ENCODE assay signal across 1 cellular context in the genomic region with DNA sequence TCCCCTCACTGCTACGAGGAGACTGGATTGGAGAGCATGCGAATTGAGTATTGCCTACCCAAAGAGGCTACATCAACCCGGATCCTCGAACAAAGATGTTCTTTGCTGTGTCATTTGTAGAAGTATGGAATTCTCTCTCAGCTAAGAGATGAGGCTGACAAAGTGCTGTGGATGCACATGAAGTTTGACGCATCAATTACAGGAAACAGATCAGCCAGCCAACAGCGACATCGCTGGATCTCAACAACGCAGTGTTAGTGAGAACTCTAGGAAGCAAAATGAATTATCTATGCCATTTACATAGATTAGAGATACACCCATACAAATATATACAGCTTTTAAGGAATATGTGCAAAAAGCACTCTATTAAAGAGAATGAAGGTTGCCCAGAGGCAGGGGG.
TF ChIP-seq lines count a peak whose summit lies in the region.

No MANE protein-coding gene starts in this region.

TF ChIP-seq in H1, 55 proteins besides CTCF, POLR2A, EP300 and RAD21 (continued from another document):
- TF ChIP-seq, protein P1, sequence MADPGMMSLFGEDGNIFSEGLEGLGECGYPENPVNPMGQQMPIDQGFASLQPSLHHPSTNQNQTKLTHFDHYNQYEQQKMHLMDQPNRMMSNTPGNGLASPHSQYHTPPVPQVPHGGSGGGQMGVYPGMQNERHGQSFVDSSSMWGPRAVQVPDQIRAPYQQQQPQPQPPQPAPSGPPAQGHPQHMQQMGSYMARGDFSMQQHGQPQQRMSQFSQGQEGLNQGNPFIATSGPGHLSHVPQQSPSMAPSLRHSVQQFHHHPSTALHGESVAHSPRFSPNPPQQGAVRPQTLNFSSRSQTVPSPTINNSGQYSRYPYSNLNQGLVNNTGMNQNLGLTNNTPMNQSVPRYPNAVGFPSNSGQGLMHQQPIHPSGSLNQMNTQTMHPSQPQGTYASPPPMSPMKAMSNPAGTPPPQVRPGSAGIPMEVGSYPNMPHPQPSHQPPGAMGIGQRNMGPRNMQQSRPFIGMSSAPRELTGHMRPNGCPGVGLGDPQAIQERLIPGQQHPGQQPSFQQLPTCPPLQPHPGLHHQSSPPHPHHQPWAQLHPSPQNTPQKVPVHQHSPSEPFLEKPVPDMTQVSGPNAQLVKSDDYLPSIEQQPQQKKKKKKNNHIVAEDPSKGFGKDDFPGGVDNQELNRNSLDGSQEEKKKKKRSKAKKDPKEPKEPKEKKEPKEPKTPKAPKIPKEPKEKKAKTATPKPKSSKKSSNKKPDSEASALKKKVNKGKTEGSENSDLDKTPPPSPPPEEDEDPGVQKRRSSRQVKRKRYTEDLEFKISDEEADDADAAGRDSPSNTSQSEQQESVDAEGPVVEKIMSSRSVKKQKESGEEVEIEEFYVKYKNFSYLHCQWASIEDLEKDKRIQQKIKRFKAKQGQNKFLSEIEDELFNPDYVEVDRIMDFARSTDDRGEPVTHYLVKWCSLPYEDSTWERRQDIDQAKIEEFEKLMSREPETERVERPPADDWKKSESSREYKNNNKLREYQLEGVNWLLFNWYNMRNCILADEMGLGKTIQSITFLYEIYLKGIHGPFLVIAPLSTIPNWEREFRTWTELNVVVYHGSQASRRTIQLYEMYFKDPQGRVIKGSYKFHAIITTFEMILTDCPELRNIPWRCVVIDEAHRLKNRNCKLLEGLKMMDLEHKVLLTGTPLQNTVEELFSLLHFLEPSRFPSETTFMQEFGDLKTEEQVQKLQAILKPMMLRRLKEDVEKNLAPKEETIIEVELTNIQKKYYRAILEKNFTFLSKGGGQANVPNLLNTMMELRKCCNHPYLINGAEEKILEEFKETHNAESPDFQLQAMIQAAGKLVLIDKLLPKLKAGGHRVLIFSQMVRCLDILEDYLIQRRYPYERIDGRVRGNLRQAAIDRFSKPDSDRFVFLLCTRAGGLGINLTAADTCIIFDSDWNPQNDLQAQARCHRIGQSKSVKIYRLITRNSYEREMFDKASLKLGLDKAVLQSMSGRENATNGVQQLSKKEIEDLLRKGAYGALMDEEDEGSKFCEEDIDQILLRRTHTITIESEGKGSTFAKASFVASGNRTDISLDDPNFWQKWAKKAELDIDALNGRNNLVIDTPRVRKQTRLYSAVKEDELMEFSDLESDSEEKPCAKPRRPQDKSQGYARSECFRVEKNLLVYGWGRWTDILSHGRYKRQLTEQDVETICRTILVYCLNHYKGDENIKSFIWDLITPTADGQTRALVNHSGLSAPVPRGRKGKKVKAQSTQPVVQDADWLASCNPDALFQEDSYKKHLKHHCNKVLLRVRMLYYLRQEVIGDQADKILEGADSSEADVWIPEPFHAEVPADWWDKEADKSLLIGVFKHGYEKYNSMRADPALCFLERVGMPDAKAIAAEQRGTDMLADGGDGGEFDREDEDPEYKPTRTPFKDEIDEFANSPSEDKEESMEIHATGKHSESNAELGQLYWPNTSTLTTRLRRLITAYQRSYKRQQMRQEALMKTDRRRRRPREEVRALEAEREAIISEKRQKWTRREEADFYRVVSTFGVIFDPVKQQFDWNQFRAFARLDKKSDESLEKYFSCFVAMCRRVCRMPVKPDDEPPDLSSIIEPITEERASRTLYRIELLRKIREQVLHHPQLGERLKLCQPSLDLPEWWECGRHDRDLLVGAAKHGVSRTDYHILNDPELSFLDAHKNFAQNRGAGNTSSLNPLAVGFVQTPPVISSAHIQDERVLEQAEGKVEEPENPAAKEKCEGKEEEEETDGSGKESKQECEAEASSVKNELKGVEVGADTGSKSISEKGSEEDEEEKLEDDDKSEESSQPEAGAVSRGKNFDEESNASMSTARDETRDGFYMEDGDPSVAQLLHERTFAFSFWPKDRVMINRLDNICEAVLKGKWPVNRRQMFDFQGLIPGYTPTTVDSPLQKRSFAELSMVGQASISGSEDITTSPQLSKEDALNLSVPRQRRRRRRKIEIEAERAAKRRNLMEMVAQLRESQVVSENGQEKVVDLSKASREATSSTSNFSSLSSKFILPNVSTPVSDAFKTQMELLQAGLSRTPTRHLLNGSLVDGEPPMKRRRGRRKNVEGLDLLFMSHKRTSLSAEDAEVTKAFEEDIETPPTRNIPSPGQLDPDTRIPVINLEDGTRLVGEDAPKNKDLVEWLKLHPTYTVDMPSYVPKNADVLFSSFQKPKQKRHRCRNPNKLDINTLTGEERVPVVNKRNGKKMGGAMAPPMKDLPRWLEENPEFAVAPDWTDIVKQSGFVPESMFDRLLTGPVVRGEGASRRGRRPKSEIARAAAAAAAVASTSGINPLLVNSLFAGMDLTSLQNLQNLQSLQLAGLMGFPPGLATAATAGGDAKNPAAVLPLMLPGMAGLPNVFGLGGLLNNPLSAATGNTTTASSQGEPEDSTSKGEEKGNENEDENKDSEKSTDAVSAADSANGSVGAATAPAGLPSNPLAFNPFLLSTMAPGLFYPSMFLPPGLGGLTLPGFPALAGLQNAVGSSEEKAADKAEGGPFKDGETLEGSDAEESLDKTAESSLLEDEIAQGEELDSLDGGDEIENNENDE (IDR thresholded peaks at IDR 0.05; ENCODE audit: insufficient replicate concordance, low read length): no peak
- no peak for TF ChIP-seq NANOG (IDR thresholded peaks at IDR 0.05; ENCODE audit: insufficient read depth, low read depth, low read length, poor library complexity, severe bottlenecking)
- no peak for TF ChIP-seq CEBPB (IDR thresholded peaks at IDR 0.05; ENCODE audit: low read depth, low read length)
